ENCODE assay signal across 10 cellular contexts in the genomic region with DNA sequence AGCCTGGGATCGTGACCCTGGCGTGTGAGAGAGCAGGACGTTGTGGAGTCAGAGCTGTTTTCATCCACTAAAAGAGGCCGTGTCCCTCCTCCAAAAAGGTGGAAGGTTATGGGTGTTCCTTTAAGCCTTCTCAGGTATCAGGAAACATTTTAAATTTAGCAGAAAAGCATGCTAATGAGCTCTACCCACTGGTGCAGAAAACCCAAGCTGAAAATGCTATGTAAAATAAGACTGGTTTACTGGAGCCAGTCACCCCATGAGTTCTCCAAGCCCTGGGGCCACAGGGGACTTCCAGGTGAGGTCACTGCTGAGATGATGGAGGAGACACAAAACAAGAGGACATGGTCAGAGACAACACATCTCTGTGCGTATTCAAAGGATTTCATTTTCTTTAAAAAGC. TPM values are rescaled to one million over a fixed set of nuclear protein-coding genes. Genes with fewer than 3 reads are reported as not detected.
A peak's percentile ranks its signal among the peaks of the same experiment; 100 is the strongest.
DNase-seq lines count a peak whose midpoint lies in the region; ATAC-seq, FAIRE-seq and TF ChIP-seq lines count a peak whose summit lies in the region.
"Had no signal": no experiment of that assay in that cellular context is flagged by ENCODE, and none has a peak within 500 bp of the region (broad histone marks: within the 10 kb centered on the region; RNA-seq: fewer than 3 reads in every experiment).

No MANE protein-coding gene starts in this region.

- FAIRE-seq in GM12892 (lab: Jason Lieb, UNC) (peak; percentile 46), D721Med (lab: Jason Lieb, UNC) (no peak)

- peak overlapping the region; percentile 72 for H3K27ac Mint-ChIP-seq in T-helper 17 cell
- peak overlapping the region; percentile 51 to 70 for H3K27ac Mint-ChIP-seq in natural killer cell treated with Interleukin-12 subunit alpha and Interleukin-12 subunit beta and Interleukin-15 and Interleukin-18, amount 100 ng/mL, for 72 hours

- no peak for TF ChIP-seq CTCF in D721Med (IDR thresholded peaks at IDR 0.05; ENCODE audit: insufficient read depth, missing control alignments)

- ATAC-seq in GM21786 (IDR thresholded peaks at IDR 0.05; ENCODE audit: unreplicated experiment) (peak; percentile 73), T-helper 17 cell (peak; percentile 41)
- ATAC-seq in natural killer cell treated with Interleukin-12 subunit alpha and Interleukin-12 subunit beta and Interleukin-15 and Interleukin-18, amount 100 ng/mL, for 72 hours, result no peak

- H3K27me3 Mint-ChIP-seq in T-helper 17 cell, result no peaks in the 10 kb centered on the region
- no peaks in the 10 kb centered on the region for H3K27me3 Mint-ChIP-seq in natural killer cell treated with Interleukin-12 subunit alpha and Interleukin-12 subunit beta and Interleukin-15 and Interleukin-18, amount 100 ng/mL, for 72 hours
- H3K27me3 Mint-ChIP-seq: brain had no signal

- H3K4me3 Mint-ChIP-seq in T-helper 17 cell, result no peak overlapping the region
- H3K4me3 Mint-ChIP-seq in natural killer cell treated with Interleukin-12 subunit alpha and Interleukin-12 subunit beta and Interleukin-15 and Interleukin-18, amount 100 ng/mL, for 72 hours, result no peak overlapping the region
- H3K4me3 Mint-ChIP-seq: brain had no signal

- 0 out of 2 replicates have a peak, but pooled peaks have one; percentile 33 for TF ChIP-seq POLR2A in GM12892 (IDR thresholded peaks at IDR 0.05; ENCODE audit: low read depth, low read length)

- H3K9me3 Mint-ChIP-seq in natural killer cell treated with Interleukin-12 subunit alpha and Interleukin-12 subunit beta and Interleukin-15 and Interleukin-18, amount 100 ng/mL, for 72 hours, result no peaks in the 10 kb centered on the region
- H3K9me3 Mint-ChIP-seq: brain had no signal

- peaks cover 7% of the 10 kb centered on the region for H3K4me1 Mint-ChIP-seq in T-helper 17 cell
- H3K4me1 Mint-ChIP-seq in natural killer cell treated with Interleukin-12 subunit alpha and Interleukin-12 subunit beta and Interleukin-15 and Interleukin-18, amount 100 ng/mL, for 72 hours (ENCODE audit: low read depth in 2 of 2), result peaks cover under 1 to 3% of the 10 kb centered on the region in 2 donors

- H3K36me3 Mint-ChIP-seq in T-helper 17 cell (ENCODE audit: low read depth), result peaks cover 7% of the 10 kb centered on the region
- H3K36me3 Mint-ChIP-seq in natural killer cell treated with Interleukin-12 subunit alpha and Interleukin-12 subunit beta and Interleukin-15 and Interleukin-18, amount 100 ng/mL, for 72 hours, result peaks cover 8% of the 10 kb centered on the region

- H3K9me3 ChIP-seq in T-helper 17 cell (ENCODE audit: control insufficient read depth, low read length, poor library complexity, severe bottlenecking), result no peaks in the 10 kb centered on the region
- H3K9me3 ChIP-seq: SJCRH30 had no signal

- DNase-seq in GM12892 (ENCODE audit: insufficient read length) (no peak), T-helper 17 cell (no peak), D721Med (ENCODE audit: insufficient read length, low spot score) (no peak), GM19240 (ENCODE audit: insufficient read length, low spot score) (no peak), C1 segment of cervical spinal cord (lab: John Stamatoyannopoulos, UW) (no peak), NCI-H1092 treated with DMSO at 0.1 percent for 48 hours (lab: John Stamatoyannopoulos, UW) (no peak)
- no peak for DNase-seq in natural killer cell treated with Interleukin-12 subunit alpha and Interleukin-12 subunit beta and Interleukin-15 and Interleukin-18, amount 100 ng/mL, for 72 hours (ENCODE audit: low spot score)
- DNase-seq: SJCRH30 had no signal

RNA-seq across cellular contexts. Expression of a gene that starts 14.0 kb away (rescaled TPM):
- polyA plus RNA-seq in GM12892 (2012; ENCODE audit: missing spikeins), result 35.0 TPM
- 10 to 100 TPM; 20.4 to 28.2 TPM for total RNA-seq in T-helper 17 cell
- 10 to 100 TPM; 27.4 to 31.4 TPM for total RNA-seq in natural killer cell treated with Interleukin-12 subunit alpha and Interleukin-12 subunit beta and Interleukin-15 and Interleukin-18, amount 100 ng/mL, for 72 hours

Comparison
In these comparisons a context has a peak if more than half of its experiments do, and no peak if none do; other contexts are left out.
1. ATAC-seq: peak in GM21786 (single experiment) and T-helper 17 cell (single experiment); none in natural killer cell treated with Interleukin-12 subunit alpha and Interleukin-12 subunit beta and Interleukin-15 and Interleukin-18, amount 100 ng/mL, for 72 hours (0 of 2).